24 cellular contexts compared by ENCODE assay signal in genomic region chr12:123526542-123527080, GRCh38. TPM values are rescaled to one million over a fixed set of nuclear protein-coding genes. Genes with fewer than 3 reads are reported as not detected.
DNase-seq lines count a peak whose midpoint lies in the region; ATAC-seq and TF ChIP-seq lines count a peak whose summit lies in the region.
"Had no signal": no experiment of that assay in that cellular context is flagged by ENCODE, and none has a peak within 500 bp of the region (broad histone marks: within the 10 kb centered on the region; RNA-seq: fewer than 3 reads in every experiment).

No MANE protein-coding gene starts in this region.

- H3K4me2 ChIP-seq in IMR-90 (ENCODE audit: low read depth, low read length) (no peak overlapping the region), neuronal stem cell (ENCODE audit: insufficient read depth, low read length, poor library complexity, severe bottlenecking) (no peak overlapping the region)
- H3K4me2 ChIP-seq: BLaER1 treated with 17β-estradiol and CSF1 and Interleukin-3, amounts not matched to agents 10 nM and 100 nM had no signal

- H2AFZ ChIP-seq in IMR-90 (replicated peaks; ENCODE audit: low read length, poor library complexity), result no peak overlapping the region
- H2AFZ ChIP-seq in neuronal stem cell (ENCODE audit: low read length), result no peak overlapping the region

- TF ChIP-seq POLR2A in IMR-90 (IDR thresholded peaks at IDR 0.05; ENCODE audit: low read depth, low read length) (no peak), testis (IDR thresholded peaks at IDR 0.05) (no peak)

- H3K9me3 ChIP-seq in cardiac muscle cell (ENCODE audit: low read depth), result no peaks in the 10 kb centered on the region
- H3K9me3 ChIP-seq in IMR-90 (ENCODE audit: control insufficient read depth, insufficient read depth, low read length), result no peaks in the 10 kb centered on the region
- H3K9me3 ChIP-seq in WERI-Rb-1 (ENCODE audit: severe bottlenecking), result no peaks in the 10 kb centered on the region
- no peaks in the 10 kb centered on the region for H3K9me3 ChIP-seq in neuronal stem cell (replicated peaks in 1 of 2; ENCODE audit: control insufficient read depth in 2 of 2, insufficient read depth in 1 of 2, low read depth in 1 of 2, low read length in 2 of 2)
- no peaks in the 10 kb centered on the region for H3K9me3 ChIP-seq in testis
- H3K9me3 ChIP-seq: BLaER1 treated with 17β-estradiol and CSF1 and Interleukin-3, amounts not matched to agents 10 nM and 100 nM; Caco-2 had no signal

- no peaks in the 10 kb centered on the region for H3K36me3 Mint-ChIP-seq in stimulated activated memory B cell treated with anti-CD40 and anti-IgM and Interleukin-4, amounts not matched to agents 10 μg/mL and 1 μg/mL and 100 μg/mL, for 72 hours

- H3K9ac ChIP-seq in IMR-90 (ENCODE audit: low read depth, low read length) (no peak overlapping the region), neuronal stem cell (ENCODE audit: low read depth, low read length, poor library complexity) (peak overlapping the region; percentile 75)

- DNase-seq in cardiac muscle cell (ENCODE audit: low read depth in 1 of 2, low spot score in 1 of 2), result no peak
- DNase-seq in Right ventricle myocardium inferior (ENCODE audit: missing footprints), result no peak
- no peak for DNase-seq in IMR-90
- DNase-seq in WERI-Rb-1, result peak; percentile 72
- DNase-seq in neuronal stem cell (ENCODE audit: low spot score), result no peak
- DNase-seq in testis, result no peak
- DNase-seq: ACHN; Caco-2; CD4-positive, alpha-beta memory T cell; DMS153; H7; HFFc6; KBM-7; NCI-H1092; NCI-H1436; NCI-H187 treated with DMSO at 0.1 percent for 48 hours; NCI-H510A; OCI-M1; SHP77 had no signal

- H3K27me3 Mint-ChIP-seq in stimulated activated memory B cell treated with anti-CD40 and anti-IgM and Interleukin-4, amounts not matched to agents 10 μg/mL and 1 μg/mL and 100 μg/mL, for 72 hours, result no peaks in the 10 kb centered on the region
- H3K27me3 Mint-ChIP-seq: CD4-positive, alpha-beta memory T cell had no signal

- peaks cover 14% of the 10 kb centered on the region for H3K4me1 ChIP-seq in cardiac muscle cell (ENCODE audit: low read depth)
- peaks cover under 1% of the 10 kb centered on the region; the same call in 1 of the 2 replicates for H3K4me1 ChIP-seq in IMR-90 (ENCODE audit: control insufficient read depth, insufficient read depth, low read length)
- H3K4me1 ChIP-seq in neuronal stem cell (ENCODE audit: control insufficient read depth in 2 of 2, insufficient read depth in 1 of 2, low read depth in 1 of 2, low read length in 2 of 2), result no peaks in the 10 kb centered on the region
- H3K4me1 ChIP-seq in testis, result peaks cover 5% of the 10 kb centered on the region
- H3K4me1 ChIP-seq: Caco-2 had no signal

- H2AK5ac ChIP-seq in IMR-90 (ENCODE audit: low read depth, low read length) (no peak overlapping the region), neuronal stem cell (ENCODE audit: low read depth, low read length) (no peak overlapping the region)

- CTCF ChIA-PET in IMR-90 (lab: Yijun Ruan, JAX), result interaction anchor here (0.6 kb wide), 1 partner anchor 666 kb away, joined by 3 read pairs; no protein-coding TSS in a partner anchor

- WGBS in IMR-90 (ENCODE audit: extremely low coverage in 2 of 2, insufficient read length in 1 of 2), 2 experiments, result no CpG with 5 or more reads among the region's 7 CpGs
- WGBS in neuronal stem cell (ENCODE audit: extremely low coverage in 2 of 2, insufficient read length in 2 of 2, insufficient replicate concordance in 1 of 2), 2 donors, result no CpG with 5 or more reads among the region's 7 CpGs
- 59 to 64% methylated on average over 7 of the region's 7 CpGs for WGBS in testis, 2 donors

- H4K20me1 ChIP-seq in IMR-90 (ENCODE audit: insufficient read depth, low read length), result peaks cover 14% of the 10 kb centered on the region; the same call in 1 of the 2 replicates

- no peak overlapping the region for H3K4me3 Mint-ChIP-seq in stimulated activated memory B cell treated with anti-CD40 and anti-IgM and Interleukin-4, amounts not matched to agents 10 μg/mL and 1 μg/mL and 100 μg/mL, for 72 hours
- H3K4me3 Mint-ChIP-seq: CD4-positive, alpha-beta memory T cell; HFFc6 had no signal

- TF ChIP-seq CTCF in cardiac muscle cell (IDR thresholded peaks at IDR 0.05; ENCODE audit: low read depth, low read length) (no peak), IMR-90 (conservative IDR thresholded peaks at IDR 0.05; ENCODE audit: low read depth, low read length) (no peak), WERI-Rb-1 (IDR thresholded peaks at IDR 0.05; ENCODE audit: low read depth, low read length) (no peak), testis (IDR thresholded peaks at IDR 0.05) (no peak)

- H3K4ac ChIP-seq in IMR-90 (ENCODE audit: low read depth, low read length), result no peak overlapping the region
- no peak overlapping the region for H3K4ac ChIP-seq in neuronal stem cell (ENCODE audit: low read length)

- peaks cover under 1% of the 10 kb centered on the region for H3K4me1 Mint-ChIP-seq in stimulated activated memory B cell treated with anti-CD40 and anti-IgM and Interleukin-4, amounts not matched to agents 10 μg/mL and 1 μg/mL and 100 μg/mL, for 72 hours

- H4K91ac ChIP-seq in IMR-90 (ENCODE audit: insufficient read depth, low read depth, low read length) (no peak overlapping the region), neuronal stem cell (ENCODE audit: low read depth, low read length, poor library complexity) (no peak overlapping the region)

- H2AK9ac ChIP-seq in IMR-90 (replicated peaks; ENCODE audit: low read depth, low read length, poor library complexity), result peak overlapping the region; percentile 42

- H2BK15ac ChIP-seq in IMR-90 (ENCODE audit: low read depth, low read length) (no peak overlapping the region), neuronal stem cell (ENCODE audit: low read length) (no peak overlapping the region)

- dilution Hi-C loops in IMR-90 (cut with HindIII; ENCODE audit: low sequenced_read_pairs, unreplicated experiment), result no loop called here

- BruUV-seq in IMR-90 (replicated peaks; lab: Mats Ljungman, UMichigan), result no TSS peak

- H2BK5ac ChIP-seq in IMR-90 (ENCODE audit: low read depth, low read length, poor library complexity, severe bottlenecking) (no peak overlapping the region), neuronal stem cell (ENCODE audit: low read length) (no peak overlapping the region)

- in situ Hi-C loops in IMR-90 (cut with MboI; ENCODE audit: low sequenced_read_pairs), result no loop called here

- H4K8ac ChIP-seq in IMR-90 (ENCODE audit: low read depth in 2 of 2, low read length in 2 of 2) (no peak overlapping the region), neuronal stem cell (ENCODE audit: low read depth, low read length) (no peak overlapping the region)

- no peak for ATAC-seq in Right ventricle myocardium inferior
- no peak for ATAC-seq in IMR-90 (ENCODE audit: low read depth)
- no peak for ATAC-seq in GM19324 (IDR thresholded peaks at IDR 0.05; ENCODE audit: low FRiP score, unreplicated experiment)
- ATAC-seq in stimulated activated memory B cell treated with anti-CD40 and anti-IgM and Interleukin-4, amounts not matched to agents 10 μg/mL and 1 μg/mL and 100 μg/mL, for 72 hours, result no peak

- no peaks in the 10 kb centered on the region for H3K9me3 Mint-ChIP-seq in stimulated activated memory B cell treated with anti-CD40 and anti-IgM and Interleukin-4, amounts not matched to agents 10 μg/mL and 1 μg/mL and 100 μg/mL, for 72 hours
- H3K9me3 Mint-ChIP-seq: CD4-positive, alpha-beta memory T cell; HFFc6 had no signal

- no peak overlapping the region for H4K5ac ChIP-seq in IMR-90 (ENCODE audit: low read depth, low read length)

- H3K9me1 ChIP-seq in IMR-90 (ENCODE audit: insufficient read depth, low read length), result peaks cover 3% of the 10 kb centered on the region; the same call in 1 of the 2 replicates

- H3K27ac ChIP-seq in cardiac muscle cell (peak overlapping the region; percentile 14), IMR-90 (ENCODE audit: insufficient read depth, low read length) (no peak overlapping the region), WERI-Rb-1 (no peak overlapping the region; the same call in 1 of the 2 replicates), neuronal stem cell (replicated peaks; ENCODE audit: low read length) (no peak overlapping the region), testis (no peak overlapping the region)
- H3K27ac ChIP-seq: 22Rv1; BLaER1 treated with 17β-estradiol and CSF1 and Interleukin-3, amounts not matched to agents 10 nM and 100 nM; SK-N-MC had no signal

- no peak for TF ChIP-seq RAD21 in IMR-90 (IDR thresholded peaks at IDR 0.05; ENCODE audit: low read length)

- no peak overlapping the region for H3K18ac ChIP-seq in IMR-90 (ENCODE audit: low read depth, low read length)
- H3K18ac ChIP-seq in neuronal stem cell (ENCODE audit: low read length), result no peak overlapping the region

- H3K27me3 ChIP-seq in cardiac muscle cell, result no peaks in the 10 kb centered on the region
- H3K27me3 ChIP-seq in IMR-90 (ENCODE audit: control insufficient read depth, insufficient read depth, low read length), result no peaks in the 10 kb centered on the region
- no peaks in the 10 kb centered on the region for H3K27me3 ChIP-seq in WERI-Rb-1 (ENCODE audit: insufficient read depth, low read depth, severe bottlenecking)
- no peaks in the 10 kb centered on the region for H3K27me3 ChIP-seq in neuronal stem cell (ENCODE audit: control insufficient read depth in 3 of 3, insufficient read depth in 3 of 3, low read depth in 1 of 3, low read length in 3 of 3)
- H3K27me3 ChIP-seq in testis, result no peaks in the 10 kb centered on the region

- intact Hi-C loops in Right ventricle myocardium inferior (cut with DNase I), result no loop called here
- intact Hi-C loops in IMR-90 (cut with micrococcal nuclease), result no loop called here
- intact Hi-C loops in testis (cut with DNase I; ENCODE audit: low total_unique reads), result no loop called here

- H3K14ac ChIP-seq in IMR-90 (replicated peaks; ENCODE audit: low read depth, low read length) (no peak overlapping the region), neuronal stem cell (ENCODE audit: low read length) (no peak overlapping the region)

- H3K79me1 ChIP-seq in IMR-90 (ENCODE audit: low read depth in 1 of 2, low read length in 2 of 2), result peaks cover 25 to 63% of the 10 kb centered on the region in 2 experiments
- H3K79me1 ChIP-seq in neuronal stem cell (ENCODE audit: low read depth, low read length), result peaks cover 3% of the 10 kb centered on the region

- H2BK120ac ChIP-seq in IMR-90 (ENCODE audit: low read depth, low read length) (no peak overlapping the region), neuronal stem cell (ENCODE audit: low read depth, low read length) (no peak overlapping the region)

- POLR2A ChIA-PET in IMR-90 (lab: Charles Lee; ENCODE audit: unreplicated experiment), result no interaction called here

- no peak overlapping the region for H2BK20ac ChIP-seq in IMR-90 (ENCODE audit: low read depth, low read length)

- no peak overlapping the region for H3K27ac Mint-ChIP-seq in stimulated activated memory B cell treated with anti-CD40 and anti-IgM and Interleukin-4, amounts not matched to agents 10 μg/mL and 1 μg/mL and 100 μg/mL, for 72 hours
- H3K27ac Mint-ChIP-seq: HFFc6 had no signal

- H3K23ac ChIP-seq in IMR-90 (ENCODE audit: low read depth, low read length) (no peak overlapping the region), neuronal stem cell (ENCODE audit: low read depth, low read length, poor library complexity) (no peak overlapping the region)

- H3K36me3 ChIP-seq in cardiac muscle cell (peaks cover 12% of the 10 kb centered on the region), IMR-90 (ENCODE audit: control insufficient read depth, insufficient read depth, low read length) (peaks cover 35% of the 10 kb centered on the region), WERI-Rb-1 (peaks cover 8% of the 10 kb centered on the region), neuronal stem cell (replicated peaks in 1 of 2; ENCODE audit: control insufficient read depth in 2 of 2, insufficient read depth in 2 of 2, low read length in 2 of 2) (peaks cover 23 to 81% of the 10 kb centered on the region in 2 donors), testis (ENCODE audit: low read depth, missing control alignments) (no peaks in the 10 kb centered on the region)

- no peak overlapping the region for H3K56ac ChIP-seq in IMR-90 (ENCODE audit: extremely low read depth, insufficient read depth, low read length)

- H3K4me3 ChIP-seq in cardiac muscle cell (no peak overlapping the region), IMR-90 (ENCODE audit: insufficient read depth, low read depth, low read length) (no peak overlapping the region), WERI-Rb-1 (ENCODE audit: low read depth, low read length) (no peak overlapping the region), neuronal stem cell (ENCODE audit: low read length in 2 of 2) (no peak overlapping the region), testis (no peak overlapping the region)
- H3K4me3 ChIP-seq: BLaER1 treated with 17β-estradiol and CSF1 and Interleukin-3, amounts not matched to agents 10 nM and 100 nM; SK-N-MC had no signal

- no peak overlapping the region for H2BK12ac ChIP-seq in neuronal stem cell (ENCODE audit: low read length)

RNA-seq across cellular contexts. Expression of gene RILPL1, which starts 6.9 kb away (rescaled TPM):
- total RNA-seq in cardiac muscle cell (33.7 and 57.8 TPM in 2 replicates), Right ventricle myocardium inferior (94.3 TPM), IMR-90 (2012; rRNA removed) (11.1 and 14.2 TPM in 2 replicates), testis (10 to 100 TPM; 16.8 to 20.9 TPM)
- polyA plus RNA-seq in cardiac muscle cell (68.4 and 69.3 TPM in 2 replicates), IMR-90 (2012; rRNA removed) (19.8 and 24.5 TPM in 2 replicates), testis (ENCODE audit: insufficient read depth, low read depth, low replicate concordance) (14.8 TPM)
- polyA plus RNA-seq in IMR-90 (2012; cell fraction: cytosol; rRNA removed), result 15.2 and 17.4 TPM in 2 replicates
- polyA plus RNA-seq in IMR-90 (2012; cell fraction: nucleus; rRNA removed; ENCODE audit: low replicate concordance), result 28.5 and 34.7 TPM in 2 replicates
- 42.4 TPM for polyA plus RNA-seq in neuronal stem cell (2013, experiment 1 of 2)
- polyA plus RNA-seq in neuronal stem cell (2013, experiment 2 of 2), result 42.6 TPM

RNA-seq across cellular contexts. Expression of gene TMED2, which starts 57.7 kb away (rescaled TPM):
- total RNA-seq in cardiac muscle cell (122 and 233 TPM in 2 replicates), Right ventricle myocardium inferior (163 TPM), IMR-90 (2012; rRNA removed) (318 and 504 TPM in 2 replicates), testis (100 to 1,000 TPM; 102 to 107 TPM)
- polyA plus RNA-seq in cardiac muscle cell (126 and 217 TPM in 2 replicates), IMR-90 (2012; rRNA removed) (132 and 154 TPM in 2 replicates), testis (ENCODE audit: insufficient read depth, low read depth, low replicate concordance) (107 TPM)
- 315 and 395 TPM in 2 replicates for polyA plus RNA-seq in IMR-90 (2012; cell fraction: cytosol; rRNA removed)
- polyA plus RNA-seq in IMR-90 (2012; cell fraction: nucleus; rRNA removed; ENCODE audit: low replicate concordance), result 61.2 and 61.4 TPM in 2 replicates
- 71.8 TPM for polyA plus RNA-seq in neuronal stem cell (2013, experiment 1 of 2)
- polyA plus RNA-seq in neuronal stem cell (2013, experiment 2 of 2), result 73.5 TPM
